33 cellular contexts compared by ENCODE assay signal in genomic region chr16:79887541-79888540, GRCh38.
"Had no signal": no experiment of that assay in that cellular context is flagged by ENCODE, and none has a peak within 500 bp of the region (broad histone marks: within the 10 kb centered on the region; RNA-seq: fewer than 3 reads in every experiment).

No MANE protein-coding gene starts in this region.

- H3K36me3 ChIP-seq: MG63, WERI-Rb-1 had no signal

- H3K4me3 ChIP-seq: K562, MG63, PC-9 had no signal

- DNase-seq: activated CD4-positive, alpha-beta memory T cell treated with anti-CD3 and anti-CD28 coated beads, Interleukin-2, amount 10 ng/mL, durations not matched to agents 7 days and 5 days; activated CD4-positive, alpha-beta T cell treated with anti-CD3 and anti-CD28 coated beads for 1 hour; activated CD4-positive, alpha-beta T cell treated with anti-CD3 and anti-CD28 coated beads for 48 hours; activated CD4-positive, CD25-positive, alpha-beta regulatory T cell; activated CD8-positive, alpha-beta memory T cell treated with anti-CD3 and anti-CD28 coated beads for 24 hours; activated CD8-positive, alpha-beta memory T cell treated with anti-CD3 and anti-CD28 coated beads, Interleukin-2, amount 10 ng/mL, durations not matched to agents 7 days and 5 days; activated CD8-positive, alpha-beta memory T cell treated with anti-CD3 and anti-CD28 coated beads, Interleukin-2, amount 50 U/mL, for 48 hours; activated effector memory CD4-positive, alpha-beta T cell treated with Interleukin-2 at 50 U/mL for 16 hours; activated naive CD4-positive, alpha-beta T cell treated with anti-CD3 and anti-CD28 coated beads, Interleukin-2, amount 10 ng/mL, durations not matched to agents 7 days and 5 days; activated naive CD8-positive, alpha-beta T cell treated with anti-CD3 and anti-CD28 coated beads, Interleukin-2, amount 50 U/mL, for 24 hours; activated T-cell treated with anti-CD3 and anti-CD28 coated beads, Interleukin-2, amount 50 U/mL, for 48 hours; anterior cingulate cortex; MG63; NCI-H1048; NCI-H1417; NCI-H187 treated with DMSO at 0.1 percent for 48 hours; NCI-H2081; NCI-H2171 treated with DMSO at 0.1 percent for 48 hours; NCI-H2227 treated with DMSO at 0.1 percent for 48 hours; NCI-H446; NCI-H510A treated with DMSO at 0.1 percent for 48 hours; NCI-H526 treated with DMSO at 0.1 percent for 48 hours; NCI-H82; NK-92 treated with Interleukin-12 subunit alpha and Interleukin-12 subunit beta, amount 100 ng/mL, for 24 hours; PC-9; SIG-M5; T-helper 1 cell; T-helper 2 cell; T-helper 9 cell; WERI-Rb-1 had no signal

- FAIRE-seq: RCC 7860 had no signal

- H3K27ac ChIP-seq: PC-9, RWPE1, WERI-Rb-1 had no signal

- H3K9me3 ChIP-seq: MG63 had no signal

- H3K27me3 ChIP-seq: MG63 had no signal
